8 cellular contexts compared by ENCODE assay signal in genomic region chr1:66271216-66271903, GRCh38.
DNase-seq lines count a peak whose midpoint lies in the region; ATAC-seq and TF ChIP-seq lines count a peak whose summit lies in the region.

No MANE protein-coding gene starts in this region.

- no peaks in the 10 kb centered on the region for H3K27me3 ChIP-seq in NT2/D1 (ENCODE audit: insufficient read depth, insufficient read length)
- no peaks in the 10 kb centered on the region for H3K27me3 ChIP-seq in prostate gland (replicated peaks; ENCODE audit: insufficient read depth)

- intact Hi-C loops in left ventricle myocardium superior (cut with micrococcal nuclease) (loop anchor here (5.0 kb wide), 1 partner anchor 61 kb away; no protein-coding TSS in a partner anchor), prostate gland (cut with DNase I) (loop anchor here (1.0 kb wide), 1 partner anchor 60 kb away; no protein-coding TSS in a partner anchor)

- H3K9ac ChIP-seq in NT2/D1 (ENCODE audit: insufficient read length, low read depth) = no peak overlapping the region

- H3K36me3 ChIP-seq in NT2/D1 (ENCODE audit: insufficient read depth, insufficient read length, low read length) = no peaks in the 10 kb centered on the region
- H3K36me3 ChIP-seq in prostate gland = no peaks in the 10 kb centered on the region

- TF ChIP-seq POLR2A in prostate gland (IDR thresholded peaks at IDR 0.05) = peak; percentile 29

- peak overlapping the region; percentile 77 to 81 for H3K27ac ChIP-seq in prostate gland

- WGBS in prostate gland = 9% methylated on average over 8 of the region's 8 CpGs

- TF ChIP-seq CTCF in prostate gland (IDR thresholded peaks at IDR 0.05) = peak in 1 of 4 experiments; percentile 23

- DNase-seq in 8988T (peak; percentile 28), NT2/D1 (ENCODE audit: low read depth, low spot score) (peak; percentile 43), amniotic stem cell (lab: John Stamatoyannopoulos, UW) (peak; percentile 97), left ventricle myocardium superior (peak; percentile 83), prostate gland (ENCODE audit: low spot score) (peak; percentile 92), NCI-H524 treated with DMSO at 0.1 percent for 48 hours (lab: John Stamatoyannopoulos, UW) (no peak)

- H3K4me1 ChIP-seq in NT2/D1 (ENCODE audit: insufficient read depth, insufficient read length) (no peaks in the 10 kb centered on the region), prostate gland (replicated peaks) (peaks cover 9% of the 10 kb centered on the region)

- ATAC-seq in GM18870 (IDR thresholded peaks at IDR 0.05; ENCODE audit: unreplicated experiment) (peak; percentile 30), left ventricle myocardium superior (peak; percentile 93), GM18907 (IDR thresholded peaks at IDR 0.05; ENCODE audit: unreplicated experiment) (no peak)

- H3K4me3 ChIP-seq in NT2/D1 (ENCODE audit: insufficient read length, low read depth) (no peak overlapping the region), prostate gland (no peak overlapping the region)

- H3K9me3 ChIP-seq in NT2/D1 (ENCODE audit: insufficient read depth, low read length) (no peaks in the 10 kb centered on the region), prostate gland (no peaks in the 10 kb centered on the region)
